In the genomic region with DNA sequence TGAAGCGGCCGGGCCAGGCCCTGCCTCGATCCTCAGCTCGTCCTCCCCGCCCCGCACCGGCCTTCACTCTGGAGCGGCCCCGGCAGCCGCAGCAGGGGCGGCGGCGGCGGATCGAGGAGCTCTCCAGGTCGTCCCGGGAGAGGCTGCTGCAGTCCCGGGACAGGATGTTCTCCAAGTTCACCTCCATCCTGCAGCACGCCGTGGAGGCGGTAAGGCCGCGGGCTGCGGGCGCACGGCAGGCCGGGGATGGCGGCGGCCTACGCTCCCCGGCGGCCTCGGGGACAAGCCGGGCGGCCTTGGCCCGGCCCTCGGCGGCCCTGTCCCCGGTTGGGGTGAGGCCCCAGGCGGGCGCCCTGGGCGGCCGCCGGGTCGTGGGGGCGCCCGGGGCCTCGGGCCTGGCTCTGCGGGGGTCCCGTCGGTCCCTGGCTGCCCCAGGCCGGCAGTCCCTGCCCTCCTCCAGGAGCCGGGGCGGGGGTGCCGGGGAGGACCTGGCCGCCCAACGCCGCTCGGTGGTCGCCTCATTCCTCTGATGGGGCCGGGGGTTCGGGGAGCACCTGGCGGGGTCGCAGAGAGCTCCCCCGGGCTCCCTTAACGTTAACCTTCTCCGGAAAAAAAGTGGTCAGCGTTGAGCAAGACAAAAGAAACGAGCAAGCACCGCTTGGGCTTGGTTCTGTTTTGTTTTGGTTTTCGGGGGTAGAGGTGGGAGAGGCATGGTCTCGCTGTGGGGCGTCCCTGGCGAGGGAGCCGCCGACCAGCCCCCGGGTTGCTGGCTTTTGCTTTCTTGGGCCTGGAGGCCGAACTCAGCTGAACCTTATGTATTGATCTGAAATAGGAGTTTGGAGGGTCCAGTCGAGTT, we compare ENCODE assay signal across 8 cellular contexts. TPM values are rescaled to one million over a fixed set of nuclear protein-coding genes. Genes with fewer than 3 reads are reported as not detected.
DNase-seq lines count a peak whose midpoint lies in the region; ATAC-seq, FAIRE-seq and TF ChIP-seq lines count a peak whose summit lies in the region.

No MANE protein-coding gene starts in this region.

- ATAC-seq in GM18858 (IDR thresholded peaks at IDR 0.05; ENCODE audit: unreplicated experiment) = peak; percentile 23
- peak; percentile 35 for ATAC-seq in HG03064 (IDR thresholded peaks at IDR 0.05; ENCODE audit: low read depth, unreplicated experiment)
- peak; percentile 46 to 55 (median 53) for ATAC-seq in psoas muscle

- no peaks in the 10 kb centered on the region for H3K27me3 ChIP-seq in adrenal gland
- H3K27me3 ChIP-seq in left ventricle myocardium inferior (ENCODE audit: low read depth) = no peaks in the 10 kb centered on the region
- H3K27me3 ChIP-seq in psoas muscle (ENCODE audit: insufficient read depth in 3 of 3, low read length in 2 of 3) = no peaks in the 10 kb centered on the region

- H3K9me3 ChIP-seq in adrenal gland (replicated peaks in 1 of 3) = no peaks in the 10 kb centered on the region
- no peaks in the 10 kb centered on the region for H3K9me3 ChIP-seq in left ventricle myocardium inferior (replicated peaks)
- no peaks in the 10 kb centered on the region for H3K9me3 ChIP-seq in psoas muscle

- H3K27ac ChIP-seq in adrenal gland (peak overlapping the region; percentile 86 to 97 (median 96)), left ventricle myocardium inferior (replicated peaks) (peak overlapping the region; percentile 97), psoas muscle (peak overlapping the region; percentile 98)

- 0% methylated on average over 17 to 79 of the region's 79 CpGs for WGBS in adrenal gland, 4 donors
- WGBS in psoas muscle, 3 donors = 0 to 1% (median 1%) methylated on average over 58 to 79 of the region's 79 CpGs

- H3K4me1 ChIP-seq in adrenal gland (replicated peaks in 1 of 2) = peaks cover 35 to 46% of the 10 kb centered on the region in 2 donors
- peaks cover 48% of the 10 kb centered on the region for H3K4me1 ChIP-seq in left ventricle myocardium inferior
- peaks cover 32% of the 10 kb centered on the region for H3K4me1 ChIP-seq in psoas muscle

- H3K36me3 ChIP-seq in adrenal gland (replicated peaks in 1 of 2) (no peaks in the 10 kb centered on the region), left ventricle myocardium inferior (no peaks in the 10 kb centered on the region), psoas muscle (ENCODE audit: insufficient read depth in 1 of 2, low read depth in 1 of 2) (no peaks in the 10 kb centered on the region)

- DNase-seq in AG08396 (ENCODE audit: low spot score) (peak; percentile 36), RCC 7860 (ENCODE audit: low spot score) (peak; percentile 21), adrenal gland (peak; percentile 16 to 59 (median 32)), left ventricle myocardium inferior (peak; percentile 18), psoas muscle (peak; percentile 32 to 58), dedifferentiated amniotic fluid mesenchymal stem cell (ENCODE audit: extremely low spot score) (no peak)

- TF ChIP-seq CTCF in adrenal gland (IDR thresholded peaks at IDR 0.05) (peak in 1 of 6 experiments; percentile 29), left ventricle myocardium inferior (IDR thresholded peaks at IDR 0.05; ENCODE audit: borderline replicate concordance) (peak; percentile 12), psoas muscle (IDR thresholded peaks at IDR 0.05) (peak; percentile 2)

- H3K4me3 ChIP-seq in adrenal gland (peak overlapping the region; percentile 84 to 96 (median 86)), left ventricle myocardium inferior (peak overlapping the region; percentile 85), psoas muscle (peak overlapping the region; percentile 93)

- FAIRE-seq in RCC 7860 (lab: Jason Lieb, UNC) = no peak

- intact Hi-C loops in adrenal gland (cut with DNase I) (no loop called here), left ventricle myocardium inferior (cut with micrococcal nuclease) (loop anchor here (5.0 kb wide), 1 partner anchor 520 kb away; no protein-coding TSS in a partner anchor), psoas muscle (cut with DNase I) (loop anchor here in 1 of 2 donors (10.0 kb wide), 1 partner anchor 113 kb away; the partner anchor contains the start of gene TRUB1)

- no peak for TF ChIP-seq POLR2A in adrenal gland (IDR thresholded peaks at IDR 0.05)

RNA-seq across cellular contexts. Expression of gene FHIP2A, which starts 0.6 kb away (rescaled TPM):
- total RNA-seq in adrenal gland = 10 to 100 TPM; 18.0 to 39.6 (median 31.9) TPM
- 10 to 100 TPM in 2 of 3 donors, 1 to 10 TPM in 1; 8.1 to 23.4 (median 10.3) TPM for polyA plus RNA-seq in adrenal gland
- total RNA-seq in left ventricle myocardium inferior = 26.6 TPM
- total RNA-seq in psoas muscle = 10 to 100 TPM; 19.9 to 31.9 (median 26.0) TPM
- polyA plus RNA-seq in psoas muscle = 10 to 100 TPM in 1 of 3 donors, 1 to 10 TPM in 2; 3.4 to 12.8 (median 6.6) TPM
